ENCODE assay signal across 23 cellular contexts in genomic region chr6:147179809-147180208, GRCh38. TPM values are rescaled to one million over a fixed set of nuclear protein-coding genes. Genes with fewer than 3 reads are reported as not detected.
DNase-seq lines count a peak whose midpoint lies in the region; ATAC-seq, FAIRE-seq and TF ChIP-seq lines count a peak whose summit lies in the region.
"Had no signal": no experiment of that assay in that cellular context is flagged by ENCODE, and none has a peak within 500 bp of the region (broad histone marks: within the 10 kb centered on the region; RNA-seq: fewer than 3 reads in every experiment).

No MANE protein-coding gene starts in this region.

- no peaks in the 10 kb centered on the region for H3K9me2 ChIP-seq in PC-9 (ENCODE audit: insufficient read depth)

- H2AFZ ChIP-seq in PC-9 (no peak overlapping the region), K562 (ENCODE audit: low read depth, low read length) (peak overlapping the region; percentile 56), parathyroid adenoma (peak overlapping the region; percentile 28)
- H2AFZ ChIP-seq: GM23248 had no signal

- H4K20me1 ChIP-seq in PC-9 (ENCODE audit: insufficient read depth): no peaks in the 10 kb centered on the region
- H4K20me1 ChIP-seq in K562 (replicated peaks; ENCODE audit: control insufficient read depth, insufficient read depth, low read length): no peaks in the 10 kb centered on the region
- H4K20me1 ChIP-seq: BLaER1 had no signal

- DNase-seq in HT-29 (ENCODE audit: low spot score): peak; percentile 40
- peak in 1 of 2 experiments; percentile 75 for DNase-seq in PC-9
- DNase-seq in K562 (ENCODE audit: extremely low read depth in 1 of 4, low spot score in 3 of 4): no peak
- no peak for DNase-seq in H54 (ENCODE audit: insufficient read length, low spot score)
- DNase-seq in cerebellum (ENCODE audit: low spot score): no peak
- DNase-seq in WERI-Rb-1: no peak
- DNase-seq: Caco-2; CD4-positive, CD25-positive, alpha-beta regulatory T cell; CD8-positive, alpha-beta T cell; DMS153; DND-41; EL; GDM1; GM23248; H9 had no signal

- H3K4me1 ChIP-seq in PC-9 (replicated peaks; ENCODE audit: insufficient read depth) (peaks cover 9% of the 10 kb centered on the region), K562 (replicated peaks in 1 of 2; ENCODE audit: control insufficient read depth in 2 of 2, insufficient read depth in 2 of 2, low read length in 2 of 2) (peaks cover 0 to 9% of the 10 kb centered on the region in 2 experiments; a peak in 2 of 5 replicates), parathyroid adenoma (peaks cover 10% of the 10 kb centered on the region)
- H3K4me1 ChIP-seq: BLaER1 had no signal

- no peak for TF ChIP-seq RAD21 in K562 (CRISPR knock-in tag; conservative IDR thresholded peaks at IDR 0.05 in 1 of 2, IDR thresholded peaks at IDR 0.05 in 1 of 2)

- H3K79me2 ChIP-seq in PC-9 (ENCODE audit: low read depth) (no peaks in the 10 kb centered on the region), K562 (ENCODE audit: control insufficient read depth, insufficient read depth, low read length) (no peaks in the 10 kb centered on the region), parathyroid adenoma (no peaks in the 10 kb centered on the region)

- no peak for TF ChIP-seq EP300 in K562 (IDR thresholded peaks at IDR 0.05; ENCODE audit: low read length)

- H3K9me3 ChIP-seq in PC-9 (ENCODE audit: insufficient read depth, low read depth): no peaks in the 10 kb centered on the region
- no peaks in the 10 kb centered on the region for H3K9me3 ChIP-seq in K562 (replicated peaks; ENCODE audit: control insufficient read depth, insufficient read depth, low read depth, low read length)
- H3K9me3 ChIP-seq in parathyroid adenoma (ENCODE audit: control insufficient read depth, low read length): no peaks in the 10 kb centered on the region
- H3K9me3 ChIP-seq in WERI-Rb-1 (ENCODE audit: severe bottlenecking): no peaks in the 10 kb centered on the region
- H3K9me3 ChIP-seq: BLaER1, Caco-2 had no signal

- H3K27ac ChIP-seq in PC-9 (no peak overlapping the region), K562 (ENCODE audit: extremely low read depth, low read depth, low read length) (no peak overlapping the region), parathyroid adenoma (no peak overlapping the region), WERI-Rb-1 (no peak overlapping the region)
- H3K27ac ChIP-seq: BLaER1, GM23248 had no signal

- no peaks in the 10 kb centered on the region for H3F3A ChIP-seq in PC-9 (ENCODE audit: insufficient read depth, low read depth)

- FAIRE-seq in K562 (lab: Jason Lieb, UNC) (no peak), H54 (lab: Jason Lieb, UNC) (no peak)
- FAIRE-seq: A204.1, GM12878, GM18507, H1 had no signal

- CTCF ChIA-PET in PC-9 (lab: Charles Lee): no interaction called here
- CTCF ChIA-PET in K562 (lab: Yijun Ruan, JAX; ENCODE audit: low intra/inter-chr PET ratio): no interaction called here

- intact Hi-C loops in PC-9 (cut with micrococcal nuclease; ENCODE audit: unreplicated experiment) (no loop called here), K562 (cut with micrococcal nuclease) (no loop called here)

- BruUV-seq in PC-9 (replicated peaks; lab: Mats Ljungman, UMichigan) (no TSS peak), K562 (replicated peaks; lab: Mats Ljungman, UMichigan) (no TSS peak)

- H3K4me3 ChIP-seq in PC-9 (no peak overlapping the region), K562 (no peak overlapping the region), parathyroid adenoma (ENCODE audit: low read depth, low read length) (no peak overlapping the region), WERI-Rb-1 (ENCODE audit: low read depth, low read length) (no peak overlapping the region)
- H3K4me3 ChIP-seq: BLaER1, GM12878, GM23248 had no signal

- TF ChIP-seq POLR2A in K562 (conservative IDR thresholded peaks at IDR 0.05): no peak
- no peak for TF ChIP-seq POLR2A in H54 (IDR thresholded peaks at IDR 0.05; ENCODE audit: low read depth, low read length)

- in situ Hi-C loops in K562 (cut with MboI): no loop called here

- no peak overlapping the region for H3K9ac ChIP-seq in K562 (ENCODE audit: insufficient read depth in 1 of 2, low read depth in 2 of 2, low read length in 2 of 2)
- H3K9ac ChIP-seq in parathyroid adenoma: no peak overlapping the region
- H3K9ac ChIP-seq: BLaER1, GM23248 had no signal

- WGBS in K562 (ENCODE audit: insufficient coverage, low coverage, missing lambda C conversion rate): 58% methylated on average over 3 of the region's 3 CpGs

- POLR2A ChIA-PET in PC-9 (lab: Charles Lee; ENCODE audit: unreplicated experiment) (no interaction called here), K562 (lab: Yijun Ruan, JAX) (interaction anchor here (0.8 to 2.0 kb wide), 5 partner anchors 11 to 22 kb away, joined by 3 to 6 read pairs (median 4); no protein-coding TSS in a partner anchor)

- H3K27me3 ChIP-seq in PC-9 (ENCODE audit: insufficient read depth, low read depth): no peaks in the 10 kb centered on the region
- no peaks in the 10 kb centered on the region for H3K27me3 ChIP-seq in K562 (ENCODE audit: control insufficient read depth in 2 of 2, insufficient read depth in 2 of 2, low read length in 2 of 2)
- no peaks in the 10 kb centered on the region for H3K27me3 ChIP-seq in parathyroid adenoma (ENCODE audit: control insufficient read depth, insufficient read depth, low read length)
- no peaks in the 10 kb centered on the region for H3K27me3 ChIP-seq in WERI-Rb-1 (ENCODE audit: insufficient read depth, low read depth, severe bottlenecking)
- H3K27me3 ChIP-seq: BLaER1 had no signal

- no peak for TF ChIP-seq CTCF in PC-9 (conservative IDR thresholded peaks at IDR 0.05)
- no peak for TF ChIP-seq CTCF in K562 (IDR thresholded peaks at IDR 0.05 in 2 of 3, conservative IDR thresholded peaks at IDR 0.05 in 1 of 3; ENCODE audit: insufficient read depth in 2 of 3, low read depth in 1 of 3, low read length in 3 of 3)
- TF ChIP-seq CTCF in parathyroid adenoma (IDR thresholded peaks at IDR 0.05): no peak
- no peak for TF ChIP-seq CTCF in WERI-Rb-1 (IDR thresholded peaks at IDR 0.05; ENCODE audit: low read depth, low read length)

- H3K36me3 ChIP-seq in PC-9 (ENCODE audit: low read depth) (no peaks in the 10 kb centered on the region), K562 (ENCODE audit: control insufficient read depth, insufficient read depth, low read length) (no peaks in the 10 kb centered on the region), parathyroid adenoma (ENCODE audit: control insufficient read depth, insufficient read depth, low read length) (no peaks in the 10 kb centered on the region), WERI-Rb-1 (no peaks in the 10 kb centered on the region)
- H3K36me3 ChIP-seq: BLaER1 had no signal

- H3K4me2 ChIP-seq in PC-9 (peak overlapping the region; percentile 39; the same call in 1 of the 2 replicates), K562 (ENCODE audit: insufficient read depth, low read length) (no peak overlapping the region), parathyroid adenoma (ENCODE audit: low read length) (no peak overlapping the region)
- H3K4me2 ChIP-seq: BLaER1 had no signal

- ATAC-seq in K562 (no peak), HG03108 (IDR thresholded peaks at IDR 0.05; ENCODE audit: unreplicated experiment) (no peak)
- ATAC-seq: CD8-positive, alpha-beta T cell; GM12878; HCT116 had no signal

- no peaks in the 10 kb centered on the region for H3K9me1 ChIP-seq in K562 (ENCODE audit: control insufficient read depth, insufficient read depth, low read length)

TF ChIP-seq in K562, 482 proteins besides CTCF, POLR2A, EP300 and RAD21:
- TF ChIP-seq CEBPB (tag; IDR thresholded peaks at IDR 0.05): 0 out of 2 replicates have a peak, but pooled peaks have one; percentile 32
- TF ChIP-seq THAP12 (CRISPR knock-in tag; IDR thresholded peaks at IDR 0.05): no peak

RNA-seq across cellular contexts. Expression of gene STXBP5, which starts 24.4 kb away (rescaled TPM):
- total RNA-seq in HT-29 (2014; rRNA removed; shearing (Covaris generic)): 7.9 and 15.1 TPM in 2 replicates
- total RNA-seq in PC-9 (2021) (4.6 and 4.7 TPM in 2 replicates), K562 (2014; rRNA removed) (50.1 and 60.1 TPM in 2 replicates), K562 (2014; rRNA removed; fragmentation: Illumina TruSeq; extraction: Trizol) (114 and 158 TPM in 2 replicates), K562 (2015; rRNA removed; fragmentation: Illumina TruSeq; extraction: Trizol) (144 and 155 TPM in 2 replicates), K562 (2021) (98.8 and 115 TPM in 2 replicates), cerebellum (51.9 TPM)
- total RNA-seq in K562 (2011; cell fraction: chromatin; rRNA removed; ENCODE audit: low replicate concordance): 282 and 467 TPM in 2 replicates
- 111 and 113 TPM in 2 replicates for total RNA-seq in K562 (2011; cell fraction: nucleolus; rRNA removed)
- 160 and 217 TPM in 2 replicates for total RNA-seq in K562 (2011; cell fraction: nucleoplasm; rRNA removed)
- polyA plus RNA-seq in K562 (2011; rRNA removed) (128 and 172 TPM in 2 replicates), K562 (2014; fragmentation: Illumina TruSeq; extraction: Trizol) (71.5 and 82.1 TPM in 2 replicates), K562 (2014; fragmentation: Nextera tagmentation; extraction: Ambion mirVana) (10 to 100 TPM; 23.3 to 23.9 TPM), K562 (2014; rRNA removed) (49.6 and 60.5 TPM in 2 replicates)
- polyA plus RNA-seq in K562 (2011; cell fraction: cytosol; rRNA removed): 42.0 and 63.5 TPM in 2 replicates
- 254 and 270 TPM in 2 replicates for polyA plus RNA-seq in K562 (2011; cell fraction: nucleus; rRNA removed)
- polyA plus RNA-seq in K562 (2012): 56.3 and 84.9 TPM in 2 replicates
- 447 and 452 TPM in 2 replicates for polyA minus RNA-seq in K562 (2011; rRNA and poly(A)+ RNA removed)
- 96.1 and 167 TPM in 2 replicates for polyA minus RNA-seq in K562 (2011; cell fraction: cytosol; rRNA and poly(A)+ RNA removed)
- polyA minus RNA-seq in K562 (2011; cell fraction: nucleus; rRNA and poly(A)+ RNA removed): 374 and 571 TPM in 2 replicates
